Comparison of ENCODE assay signal across 8 cellular contexts in genomic region chr14:34983148-34983760, GRCh38.
DNase-seq lines count a peak whose midpoint lies in the region; ATAC-seq and TF ChIP-seq lines count a peak whose summit lies in the region.

No MANE protein-coding gene starts in this region.

- peak overlapping the region; percentile 83 for H3K4me3 ChIP-seq in BLaER1
- peak overlapping the region; percentile 77 for H3K4me3 ChIP-seq in neuron (ENCODE audit: low read length)

- H3K4me1 ChIP-seq in BLaER1 (peaks cover 40% of the 10 kb centered on the region), neuron (ENCODE audit: insufficient read depth, low read length) (peaks cover 20% of the 10 kb centered on the region)

- H3K27ac ChIP-seq in BLaER1 = peak overlapping the region; percentile 92

- peaks cover 22 to 29% of the 10 kb centered on the region in 2 donors for H3K4me1 Mint-ChIP-seq in effector memory CD8-positive, alpha-beta T cell (ENCODE audit: low read depth in 2 of 2)

- ATAC-seq in GM21526 (IDR thresholded peaks at IDR 0.05; ENCODE audit: low FRiP score, unreplicated experiment) = peak; percentile 10
- peak; percentile 21 for ATAC-seq in effector memory CD8-positive, alpha-beta T cell (replicated peaks)

- H3K4me3 Mint-ChIP-seq in effector memory CD8-positive, alpha-beta T cell = no peak overlapping the region

- no peaks in the 10 kb centered on the region for H3K9me3 ChIP-seq in BLaER1
- H3K9me3 ChIP-seq in neuron (ENCODE audit: low read length) = no peaks in the 10 kb centered on the region

- H3K27ac Mint-ChIP-seq in effector memory CD8-positive, alpha-beta T cell = no peak overlapping the region

- TF ChIP-seq CTCF in GM13976 (IDR thresholded peaks at IDR 0.05; ENCODE audit: borderline replicate concordance, control extremely low read depth, extremely low read depth, insufficient read depth, missing control alignments) = no peak

- H3K36me3 Mint-ChIP-seq in effector memory CD8-positive, alpha-beta T cell (ENCODE audit: insufficient read depth) = peaks cover 14% of the 10 kb centered on the region

- H3K27me3 ChIP-seq in BLaER1 (no peaks in the 10 kb centered on the region), neuron (ENCODE audit: insufficient read depth, low read length) (no peaks in the 10 kb centered on the region)

- peaks cover 42% of the 10 kb centered on the region; the same call in 1 of the 2 replicates for H4K20me1 ChIP-seq in BLaER1

- H3K9ac ChIP-seq in BLaER1 = peak overlapping the region; percentile 86

- no peaks in the 10 kb centered on the region for H3K9me3 Mint-ChIP-seq in effector memory CD8-positive, alpha-beta T cell

- peak; percentile 4 for DNase-seq in HuH-7 (ENCODE audit: low spot score)
- no peak for DNase-seq in effector memory CD8-positive, alpha-beta T cell
- no peak for DNase-seq in GM13976 (ENCODE audit: low spot score)
- DNase-seq in DMS153 (lab: John Stamatoyannopoulos, UW) = no peak
- DNase-seq in activated T-cell treated with anti-CD3 and anti-CD28 coated beads for 4 hours = no peak

- H3K27me3 Mint-ChIP-seq in effector memory CD8-positive, alpha-beta T cell = no peaks in the 10 kb centered on the region

- 0 out of 2 replicates have a peak, but pooled peaks cover 8% of the 10 kb centered on the region for H3K36me3 ChIP-seq in BLaER1
- peaks cover 3% of the 10 kb centered on the region for H3K36me3 ChIP-seq in neuron (ENCODE audit: insufficient read depth, low read length)

- H2AFZ ChIP-seq in neuron (ENCODE audit: low read depth, low read length) = peak overlapping the region; percentile 70

- in situ Hi-C loops in GM13976 (cut with MboI; ENCODE audit: low sequenced_read_pairs, unreplicated experiment) = no loop called here

- peak overlapping the region; percentile 97 for H3K4me2 ChIP-seq in BLaER1
